Comparison of ENCODE assay signal across 1 cellular context in the genomic region with DNA sequence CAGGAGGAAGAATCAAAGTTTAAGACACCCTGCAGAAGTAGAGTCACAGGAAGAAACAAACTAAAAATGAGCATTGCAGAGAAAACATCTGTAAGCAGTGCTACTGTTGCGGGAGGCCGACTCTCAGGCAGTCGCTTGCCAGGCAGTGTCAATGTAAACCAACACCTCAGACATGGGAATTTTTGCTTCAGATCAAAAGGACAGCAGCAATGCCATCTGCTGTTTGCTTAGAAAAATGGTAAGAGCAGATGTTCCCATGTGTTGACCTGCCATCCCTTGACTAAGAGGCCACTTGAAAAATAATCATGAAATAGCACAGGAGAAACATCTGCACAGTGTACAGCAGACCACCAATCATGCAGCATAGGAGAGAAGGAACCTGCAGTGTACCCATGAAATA.
TF ChIP-seq lines count a peak whose summit lies in the region.

No MANE protein-coding gene starts in this region.

TF ChIP-seq in HepG2, 621 proteins besides CTCF, POLR2A, EP300 and RAD21 (continued from another document):
- TF ChIP-seq, protein P1, sequence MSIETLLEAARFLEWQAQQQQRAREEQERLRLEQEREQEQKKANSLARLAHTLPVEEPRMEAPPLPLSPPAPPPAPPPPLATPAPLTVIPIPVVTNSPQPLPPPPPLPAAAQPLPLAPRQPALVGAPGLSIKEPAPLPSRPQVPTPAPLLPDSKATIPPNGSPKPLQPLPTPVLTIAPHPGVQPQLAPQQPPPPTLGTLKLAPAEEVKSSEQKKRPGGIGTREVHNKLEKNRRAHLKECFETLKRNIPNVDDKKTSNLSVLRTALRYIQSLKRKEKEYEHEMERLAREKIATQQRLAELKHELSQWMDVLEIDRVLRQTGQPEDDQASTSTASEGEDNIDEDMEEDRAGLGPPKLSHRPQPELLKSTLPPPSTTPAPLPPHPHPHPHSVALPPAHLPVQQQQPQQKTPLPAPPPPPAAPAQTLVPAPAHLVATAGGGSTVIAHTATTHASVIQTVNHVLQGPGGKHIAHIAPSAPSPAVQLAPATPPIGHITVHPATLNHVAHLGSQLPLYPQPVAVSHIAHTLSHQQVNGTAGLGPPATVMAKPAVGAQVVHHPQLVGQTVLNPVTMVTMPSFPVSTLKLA (IDR thresholded peaks at IDR 0.05): peak; percentile 50; the same call in 1 of the 2 replicates
- TF ChIP-seq ZNF644 (CRISPR knock-in tag; IDR thresholded peaks at IDR 0.05; ENCODE audit: low read depth) (peak; percentile 55), STAG1 (CRISPR knock-in tag; IDR thresholded peaks at IDR 0.05) (peak; percentile 48), ZNF136 (CRISPR knock-in tag; IDR thresholded peaks at IDR 0.05; ENCODE audit: low read depth) (no peak), FOXA3 (CRISPR knock-in tag; IDR thresholded peaks at IDR 0.05) (peak; percentile 6; the same call in 1 of the 2 replicates), FOSL2 (CRISPR knock-in tag; IDR thresholded peaks at IDR 0.05) (peak; percentile 9; the same call in 1 of the 2 replicates), SAFB2 (CRISPR knock-in tag; IDR thresholded peaks at IDR 0.05; ENCODE audit: borderline replicate concordance, low read depth) (no peak), ZBTB8A (CRISPR knock-in tag; IDR thresholded peaks at IDR 0.05; ENCODE audit: borderline replicate concordance, low read depth) (no peak), NR2F2 (IDR thresholded peaks at IDR 0.05; ENCODE audit: borderline replicate concordance, low read depth) (no peak), ZMYM4 (CRISPR knock-in tag; IDR thresholded peaks at IDR 0.05) (peak; percentile 31; the same call in 1 of the 2 replicates), MED8 (CRISPR knock-in tag; IDR thresholded peaks at IDR 0.05; ENCODE audit: insufficient replicate concordance) (no peak)
- TF ChIP-seq, protein P2, sequence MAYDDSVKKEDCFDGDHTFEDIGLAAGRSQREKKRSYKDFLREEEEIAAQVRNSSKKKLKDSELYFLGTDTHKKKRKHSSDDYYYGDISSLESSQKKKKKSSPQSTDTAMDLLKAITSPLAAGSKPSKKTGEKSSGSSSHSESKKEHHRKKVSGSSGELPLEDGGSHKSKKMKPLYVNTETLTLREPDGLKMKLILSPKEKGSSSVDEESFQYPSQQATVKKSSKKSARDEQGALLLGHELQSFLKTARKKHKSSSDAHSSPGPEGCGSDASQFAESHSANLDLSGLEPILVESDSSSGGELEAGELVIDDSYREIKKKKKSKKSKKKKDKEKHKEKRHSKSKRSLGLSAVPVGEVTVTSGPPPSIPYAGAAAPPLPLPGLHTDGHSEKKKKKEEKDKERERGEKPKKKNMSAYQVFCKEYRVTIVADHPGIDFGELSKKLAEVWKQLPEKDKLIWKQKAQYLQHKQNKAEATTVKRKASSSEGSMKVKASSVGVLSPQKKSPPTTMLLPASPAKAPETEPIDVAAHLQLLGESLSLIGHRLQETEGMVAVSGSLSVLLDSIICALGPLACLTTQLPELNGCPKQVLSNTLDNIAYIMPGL (CRISPR knock-in tag; IDR thresholded peaks at IDR 0.05; ENCODE audit: borderline replicate concordance in 1 of 2, low read depth in 1 of 2): 0 out of 4 replicates have a peak, but pooled peaks of 1 of the 2 experiments have one; percentile 20
- TF ChIP-seq, protein P3, sequence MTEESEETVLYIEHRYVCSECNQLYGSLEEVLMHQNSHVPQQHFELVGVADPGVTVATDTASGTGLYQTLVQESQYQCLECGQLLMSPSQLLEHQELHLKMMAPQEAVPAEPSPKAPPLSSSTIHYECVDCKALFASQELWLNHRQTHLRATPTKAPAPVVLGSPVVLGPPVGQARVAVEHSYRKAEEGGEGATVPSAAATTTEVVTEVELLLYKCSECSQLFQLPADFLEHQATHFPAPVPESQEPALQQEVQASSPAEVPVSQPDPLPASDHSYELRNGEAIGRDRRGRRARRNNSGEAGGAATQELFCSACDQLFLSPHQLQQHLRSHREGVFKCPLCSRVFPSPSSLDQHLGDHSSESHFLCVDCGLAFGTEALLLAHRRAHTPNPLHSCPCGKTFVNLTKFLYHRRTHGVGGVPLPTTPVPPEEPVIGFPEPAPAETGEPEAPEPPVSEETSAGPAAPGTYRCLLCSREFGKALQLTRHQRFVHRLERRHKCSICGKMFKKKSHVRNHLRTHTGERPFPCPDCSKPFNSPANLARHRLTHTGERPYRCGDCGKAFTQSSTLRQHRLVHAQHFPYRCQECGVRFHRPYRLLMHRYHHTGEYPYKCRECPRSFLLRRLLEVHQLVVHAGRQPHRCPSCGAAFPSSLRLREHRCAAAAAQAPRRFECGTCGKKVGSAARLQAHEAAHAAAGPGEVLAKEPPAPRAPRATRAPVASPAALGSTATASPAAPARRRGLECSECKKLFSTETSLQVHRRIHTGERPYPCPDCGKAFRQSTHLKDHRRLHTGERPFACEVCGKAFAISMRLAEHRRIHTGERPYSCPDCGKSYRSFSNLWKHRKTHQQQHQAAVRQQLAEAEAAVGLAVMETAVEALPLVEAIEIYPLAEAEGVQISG (CRISPR knock-in tag; IDR thresholded peaks at IDR 0.05): no peak
- TF ChIP-seq, protein P4, sequence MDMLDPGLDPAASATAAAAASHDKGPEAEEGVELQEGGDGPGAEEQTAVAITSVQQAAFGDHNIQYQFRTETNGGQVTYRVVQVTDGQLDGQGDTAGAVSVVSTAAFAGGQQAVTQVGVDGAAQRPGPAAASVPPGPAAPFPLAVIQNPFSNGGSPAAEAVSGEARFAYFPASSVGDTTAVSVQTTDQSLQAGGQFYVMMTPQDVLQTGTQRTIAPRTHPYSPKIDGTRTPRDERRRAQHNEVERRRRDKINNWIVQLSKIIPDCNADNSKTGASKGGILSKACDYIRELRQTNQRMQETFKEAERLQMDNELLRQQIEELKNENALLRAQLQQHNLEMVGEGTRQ (IDR thresholded peaks at IDR 0.05; ENCODE audit: low read depth, low read length): no peak
- TF ChIP-seq, protein P4 (CRISPR knock-in tag; IDR thresholded peaks at IDR 0.05; ENCODE audit: borderline replicate concordance): no peak
